16 cellular contexts compared by ENCODE assay signal in genomic region chr10:109846832-109847231, GRCh38.
DNase-seq lines count a peak whose midpoint lies in the region; ATAC-seq lines count a peak whose summit lies in the region.
"Had no signal": no experiment of that assay in that cellular context is flagged by ENCODE, and none has a peak within 500 bp of the region (broad histone marks: within the 10 kb centered on the region; RNA-seq: fewer than 3 reads in every experiment).

No MANE protein-coding gene starts in this region.

- H3K79me1 ChIP-seq in mesendoderm (ENCODE audit: low read length): no peaks in the 10 kb centered on the region
- no peaks in the 10 kb centered on the region for H3K79me1 ChIP-seq in neuronal stem cell (ENCODE audit: low read depth, low read length)

- no peak overlapping the region for H2BK12ac ChIP-seq in neuronal stem cell (ENCODE audit: low read length)

- H3K4me3 ChIP-seq in mesendoderm (ENCODE audit: low read length) (no peak overlapping the region), neuronal stem cell (ENCODE audit: low read length in 2 of 2) (no peak overlapping the region)

- DNase-seq in OCI-M1 (lab: John Stamatoyannopoulos, UW) (peak; percentile 53), amniotic epithelial cell (ENCODE audit: low read depth) (peak; percentile 11), mesendoderm (peak; percentile 10), neuronal stem cell (ENCODE audit: low spot score) (no peak), EL (no peak), activated gamma-delta T cell (lab: John Stamatoyannopoulos, UW) (no peak), T1000 (lab: John Stamatoyannopoulos, UW) (no peak), T-cell (no peak)
- DNase-seq: CD8-positive, alpha-beta T cell; COR-L47; DMS153; DMS79 treated with DMSO at 0.1 percent for 48 hours; GF-D8; HCEC 1CT had no signal

- H3K27me3 Mint-ChIP-seq in T-cell: peaks cover 6 to 40% of the 10 kb centered on the region in 2 donors

- no peak overlapping the region for H2AFZ ChIP-seq in neuronal stem cell (ENCODE audit: low read length)

- H2BK5ac ChIP-seq in mesendoderm (ENCODE audit: low read length) (no peak overlapping the region), neuronal stem cell (ENCODE audit: low read length) (no peak overlapping the region)

- H3K4me1 ChIP-seq in mesendoderm (ENCODE audit: control insufficient read depth, low read depth, low read length) (no peaks in the 10 kb centered on the region), neuronal stem cell (ENCODE audit: control insufficient read depth in 2 of 2, insufficient read depth in 1 of 2, low read depth in 1 of 2, low read length in 2 of 2) (peaks cover 0 to 5% of the 10 kb centered on the region in 2 donors)

- H3K27ac ChIP-seq in mesendoderm (ENCODE audit: low read depth, low read length) (no peak overlapping the region), neuronal stem cell (replicated peaks; ENCODE audit: low read length) (no peak overlapping the region)
- H3K27ac ChIP-seq: HL-60 had no signal

- no peak overlapping the region for H3K14ac ChIP-seq in neuronal stem cell (ENCODE audit: low read length)

- no peaks in the 10 kb centered on the region for H3K9me3 ChIP-seq in neuronal stem cell (replicated peaks in 1 of 2; ENCODE audit: control insufficient read depth in 2 of 2, insufficient read depth in 1 of 2, low read depth in 1 of 2, low read length in 2 of 2)

- H3K36me3 ChIP-seq in mesendoderm (ENCODE audit: control insufficient read depth, insufficient read depth, low read length): no peaks in the 10 kb centered on the region
- no peaks in the 10 kb centered on the region for H3K36me3 ChIP-seq in neuronal stem cell (replicated peaks in 1 of 2; ENCODE audit: control insufficient read depth in 2 of 2, insufficient read depth in 2 of 2, low read length in 2 of 2)

- no peak for ATAC-seq in T-cell (replicated peaks in 1 of 4)
- ATAC-seq: CD8-positive, alpha-beta T cell had no signal

- CTCF ChIA-PET in T-cell (lab: Charles Lee): no interaction called here

- no peaks in the 10 kb centered on the region for H3K79me2 ChIP-seq in mesendoderm (ENCODE audit: control insufficient read depth, insufficient read depth, low read length)

- no peak overlapping the region for H3K4me2 ChIP-seq in mesendoderm (ENCODE audit: low read length)
- no peak overlapping the region for H3K4me2 ChIP-seq in neuronal stem cell (ENCODE audit: insufficient read depth, low read length, poor library complexity, severe bottlenecking)

- H2AK5ac ChIP-seq in mesendoderm (ENCODE audit: low read length) (no peak overlapping the region), neuronal stem cell (ENCODE audit: low read depth, low read length) (no peak overlapping the region)

- no peak overlapping the region for H3K56ac ChIP-seq in mesendoderm (ENCODE audit: low read length)

- H3K4ac ChIP-seq in mesendoderm (ENCODE audit: low read depth, low read length) (no peak overlapping the region), neuronal stem cell (ENCODE audit: low read length) (no peak overlapping the region)

- no peak overlapping the region for H4K91ac ChIP-seq in neuronal stem cell (ENCODE audit: low read depth, low read length, poor library complexity)

- no peaks in the 10 kb centered on the region for H3K9me3 Mint-ChIP-seq in T-cell
- H3K9me3 Mint-ChIP-seq: CD14-positive monocyte; CD8-positive, alpha-beta T cell had no signal

- no peak overlapping the region for H3K27ac Mint-ChIP-seq in T-cell
- H3K27ac Mint-ChIP-seq: CD14-positive monocyte; CD8-positive, alpha-beta T cell had no signal

- H3K4me3 Mint-ChIP-seq in T-cell: no peak overlapping the region
- H3K4me3 Mint-ChIP-seq: CD14-positive monocyte; CD8-positive, alpha-beta T cell had no signal

- no CpG with 5 or more reads among the region's 3 CpGs for WGBS in mesendoderm (ENCODE audit: extremely low coverage, insufficient coverage, low lambda C conversion rate)
- WGBS in neuronal stem cell (ENCODE audit: extremely low coverage in 2 of 2, insufficient read length in 2 of 2, insufficient replicate concordance in 1 of 2), 2 donors: no CpG with 5 or more reads among the region's 3 CpGs

- H3K9ac ChIP-seq in mesendoderm (ENCODE audit: low read length): no peak overlapping the region
- H3K9ac ChIP-seq in neuronal stem cell (ENCODE audit: low read depth, low read length, poor library complexity): no peak overlapping the region

- no peak overlapping the region for H4K5ac ChIP-seq in mesendoderm (ENCODE audit: low read length)

- H2BK120ac ChIP-seq in mesendoderm (ENCODE audit: low read depth, low read length) (no peak overlapping the region), neuronal stem cell (ENCODE audit: low read depth, low read length) (peak overlapping the region; percentile 30)

- H2BK15ac ChIP-seq in mesendoderm (replicated peaks; ENCODE audit: low read depth): no peak overlapping the region
- H2BK15ac ChIP-seq in neuronal stem cell (ENCODE audit: low read length): no peak overlapping the region

- H3K4me1 Mint-ChIP-seq in T-cell: peaks cover 5 to 8% (median 6%) of the 10 kb centered on the region in 3 donors
- H3K4me1 Mint-ChIP-seq: CD14-positive monocyte had no signal

- POLR2A ChIA-PET in T-cell (lab: Charles Lee): no interaction called here

- H3K23ac ChIP-seq in mesendoderm (ENCODE audit: low read length) (no peak overlapping the region), neuronal stem cell (ENCODE audit: low read depth, low read length, poor library complexity) (no peak overlapping the region)

- H3K36me3 Mint-ChIP-seq in T-cell: no peaks in the 10 kb centered on the region
- H3K36me3 Mint-ChIP-seq: CD14-positive monocyte; CD8-positive, alpha-beta T cell had no signal

- H3K27me3 ChIP-seq in mesendoderm (ENCODE audit: insufficient read depth, low read length, poor library complexity): no peaks in the 10 kb centered on the region
- H3K27me3 ChIP-seq in neuronal stem cell (ENCODE audit: control insufficient read depth in 3 of 3, insufficient read depth in 3 of 3, low read depth in 1 of 3, low read length in 3 of 3): peaks cover 0 to 17% (median 0%) of the 10 kb centered on the region in 3 experiments

- H4K8ac ChIP-seq in mesendoderm (ENCODE audit: low read depth, low read length): no peak overlapping the region
- H4K8ac ChIP-seq in neuronal stem cell (ENCODE audit: low read depth, low read length): no peak overlapping the region

- H3K18ac ChIP-seq in mesendoderm (ENCODE audit: low read length): no peak overlapping the region
- no peak overlapping the region for H3K18ac ChIP-seq in neuronal stem cell (ENCODE audit: low read length)

Comparison
In these comparisons a context has a peak if more than half of its experiments do, and no peak if none do; other contexts are left out.
1. DNase-seq: peak in OCI-M1 (single experiment), amniotic epithelial cell (single experiment) and mesendoderm (single experiment); none in neuronal stem cell (single experiment), EL (single experiment), activated gamma-delta T cell (single experiment), T1000 (single experiment) and T-cell (0 of 34).